In genomic region chr4:123396294-123397275, GRCh38 we compare ENCODE assay signal across 8 cellular contexts. TPM values are rescaled to one million over a fixed set of nuclear protein-coding genes. Genes with fewer than 3 reads are reported as not detected.
DNase-seq lines count a peak whose midpoint lies in the region; ATAC-seq, FAIRE-seq and TF ChIP-seq lines count a peak whose summit lies in the region.

Gene SPRY1 (plus strand): TSS chr4:123396795. CDS start chr4:123401592, 4,797 bp downstream.

- CTCF ChIA-PET in AG04449 (lab: Yijun Ruan, JAX) = interaction anchor here (1.1 to 3.5 kb wide), 8 partner anchors 10 to 707 kb away, joined by 3 to 26 read pairs (median 4); no protein-coding TSS in a partner anchor

- H3K9me3 ChIP-seq in spleen = no peaks in the 10 kb centered on the region

- H3K4me1 ChIP-seq in spleen = peaks cover 0 to 55% (median 33%) of the 10 kb centered on the region in 6 donors

- POLR2A ChIA-PET in AG04449 (lab: Yijun Ruan, JAX) = no interaction called here

- TF ChIP-seq CTCF in AG04449 (IDR thresholded peaks at IDR 0.05; ENCODE audit: insufficient read depth, low read length, missing control alignments) (no peak), spleen (IDR thresholded peaks at IDR 0.05 in 8 of 11, conservative IDR thresholded peaks at IDR 0.05 in 3 of 11) (no peak)

- peak; percentile 34 for TF ChIP-seq POLR2A in GM18951 (IDR thresholded peaks at IDR 0.05; ENCODE audit: extremely low read depth, insufficient read depth, insufficient read length)
- TF ChIP-seq POLR2A in spleen (IDR thresholded peaks at IDR 0.05) = peak in 1 of 3 donors; percentile 72

- H3K27ac ChIP-seq in spleen = peak within 1 kb of the TSS; percentile 74 to 90 (median 88)

- intact Hi-C loops in spleen (cut with DNase I; ENCODE audit: low total_unique reads) = loop anchor here (10.0 kb wide), 1 partner anchor 258 kb away; no protein-coding TSS in a partner anchor

- H3K27me3 ChIP-seq in spleen (replicated peaks in 1 of 7) = peaks cover 0 to 33% (median 6%) of the 10 kb centered on the region in 7 donors

- DNase-seq in AG04449 (ENCODE audit: low read depth, low spot score) (no peak), NCI-H446 (lab: John Stamatoyannopoulos, UW) (peak; percentile 46 to 69), cerebellar nuclear complex (lab: John Stamatoyannopoulos, UW) (peak; percentile 15 to 77), spleen (peak; percentile 90)

- peak; percentile 95 for FAIRE-seq in islet of Langerhans (lab: Jason Lieb, UNC)

- in situ Hi-C loops in GM18951 (cut with MboI; ENCODE audit: low sequenced_read_pairs, unreplicated experiment) = loop anchor here (10.0 kb wide), 1 partner anchor 268 kb away; no protein-coding TSS in a partner anchor

- peaks cover 0 to 2% (median 0%) of the 10 kb centered on the region in 6 donors for H3K36me3 ChIP-seq in spleen

- WGBS in spleen, 5 donors = 1 to 2% (median 1%) methylated on average over 28 of the region's 28 CpGs

- H3K4me3 ChIP-seq in AG04449 (ENCODE audit: low read depth, low read length) = peak within 1 kb of the TSS; percentile 67
- peak within 1 kb of the TSS; percentile 52 to 89 (median 66) for H3K4me3 ChIP-seq in spleen

- peak; percentile 36 for ATAC-seq in HG03280 (IDR thresholded peaks at IDR 0.05; ENCODE audit: unreplicated experiment)
- ATAC-seq in activated CD4-positive, CD25-positive, alpha-beta regulatory T cell treated with anti-CD3 and anti-CD28 coated beads, Interleukin-2, amount 50 U/mL, for 24 hours = peak; percentile 44 to 58

RNA-seq across cellular contexts. Expression of gene SPRY1, which starts in this region (rescaled TPM):
- 10 to 100 TPM; 21.0 to 71.3 (median 36.5) TPM for total RNA-seq in spleen
- polyA plus RNA-seq in spleen = 10 to 100 TPM in 2 of 3 donors, 1 to 10 TPM in 1; 7.2 to 18.3 (median 10.1) TPM
